In the genomic region with DNA sequence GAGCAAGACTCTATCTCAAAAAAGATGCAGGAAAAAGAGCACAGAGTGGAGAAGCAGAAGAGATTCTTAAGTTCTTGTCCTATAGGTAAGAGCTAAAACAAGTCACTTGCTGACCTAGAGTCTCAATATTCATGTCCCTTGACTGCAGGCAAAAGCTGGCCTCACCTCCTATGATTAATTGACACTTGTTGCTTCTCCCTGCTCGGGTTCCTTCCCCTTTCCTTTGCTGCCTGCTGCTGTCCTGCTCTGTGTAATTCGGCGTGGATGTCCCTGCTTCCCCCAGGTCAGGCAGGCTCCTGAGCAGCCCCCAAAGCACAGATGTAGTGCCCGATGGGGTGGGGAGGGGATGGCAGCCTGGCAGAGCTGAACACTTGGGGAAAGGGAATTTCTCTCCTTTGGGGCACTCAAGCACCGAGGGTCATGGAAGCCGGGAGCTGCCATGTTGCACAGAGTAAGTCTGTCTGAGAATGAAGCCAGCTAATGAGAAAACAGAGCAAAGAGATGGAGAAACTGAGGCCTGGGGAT, we compare ENCODE assay signal across 20 cellular contexts.
A peak's percentile ranks its signal among the peaks of the same experiment; 100 is the strongest.
DNase-seq lines count a peak whose midpoint lies in the region; ATAC-seq and TF ChIP-seq lines count a peak whose summit lies in the region.
"Had no signal": no experiment of that assay in that cellular context is flagged by ENCODE, and none has a peak within 500 bp of the region (broad histone marks: within the 10 kb centered on the region; RNA-seq: fewer than 3 reads in every experiment).

No MANE protein-coding gene starts in this region.

- no peaks in the 10 kb centered on the region for H3K36me3 Mint-ChIP-seq in dendritic cell treated with granulocyte-macrophage colony-stimulating factor and Interleukin-4, amounts not matched to agents 40 ng/mL and 50 ng/mL, for 4 days (ENCODE audit: low read depth)

- ATAC-seq in HG02938 (IDR thresholded peaks at IDR 0.05; ENCODE audit: unreplicated experiment) (no peak), HG02678 (IDR thresholded peaks at IDR 0.05; ENCODE audit: unreplicated experiment) (no peak)

- H3K27ac ChIP-seq in HL-60 (replicated peaks), result peak overlapping the region; percentile 23; the same call in 1 of the 2 replicates
- H3K27ac ChIP-seq: PC-9, RWPE1 had no signal

- peak in 1 of 2 experiments; percentile 66 for DNase-seq in HL-60 (ENCODE audit: low read depth in 1 of 2, low spot score in 1 of 2)
- peak; percentile 18 to 56 for DNase-seq in NOMO-1 (lab: John Stamatoyannopoulos, UW; ENCODE audit: unreplicated experiment in 2 of 2)
- no peak for DNase-seq in activated CD4-positive, alpha-beta T cell treated with anti-CD3 and anti-CD28 coated beads, Interleukin-2, amount 50 U/mL, for 1 hour
- no peak for DNase-seq in superior temporal gyrus (ENCODE audit: extremely low spot score)
- DNase-seq: ACHN; CD4-positive, alpha-beta T cell; HFFc6; MV-4-11; NCI-H1417; NCI-H187; NCI-H2107; NCI-H510A; NCI-H748 treated with DMSO at 0.1 percent for 48 hours; PC-9; T-helper 2 cell had no signal

- no peak overlapping the region for H3K4me3 Mint-ChIP-seq in dendritic cell treated with granulocyte-macrophage colony-stimulating factor and Interleukin-4, amounts not matched to agents 40 ng/mL and 50 ng/mL, for 4 days
- H3K4me3 Mint-ChIP-seq: B cell; CD4-positive, alpha-beta T cell; HFFc6 had no signal

- H3K9me3 Mint-ChIP-seq in dendritic cell treated with granulocyte-macrophage colony-stimulating factor and Interleukin-4, amounts not matched to agents 40 ng/mL and 50 ng/mL, for 4 days, result no peaks in the 10 kb centered on the region
- H3K9me3 Mint-ChIP-seq: CD4-positive, alpha-beta T cell; HFFc6 had no signal

- TF ChIP-seq CTCF in HL-60 (IDR thresholded peaks at IDR 0.05; ENCODE audit: insufficient read depth, low read length), result no peak

- peak overlapping the region; percentile 55 for H3K27ac Mint-ChIP-seq in dendritic cell treated with granulocyte-macrophage colony-stimulating factor and Interleukin-4, amounts not matched to agents 40 ng/mL and 50 ng/mL, for 4 days
- H3K27ac Mint-ChIP-seq: B cell; CD4-positive, alpha-beta T cell; HFFc6 had no signal

- H3K4me1 Mint-ChIP-seq in dendritic cell treated with granulocyte-macrophage colony-stimulating factor and Interleukin-4, amounts not matched to agents 40 ng/mL and 50 ng/mL, for 4 days (ENCODE audit: low read depth), result peaks cover 39% of the 10 kb centered on the region

- H3K27me3 ChIP-seq in HL-60 (ENCODE audit: insufficient read depth, poor library complexity, severe bottlenecking), result no peaks in the 10 kb centered on the region

- H3K27me3 Mint-ChIP-seq in dendritic cell treated with granulocyte-macrophage colony-stimulating factor and Interleukin-4, amounts not matched to agents 40 ng/mL and 50 ng/mL, for 4 days, result peaks cover 18% of the 10 kb centered on the region

- intact Hi-C loops in dendritic cell treated with granulocyte-macrophage colony-stimulating factor and Interleukin-4, amounts not matched to agents 40 ng/mL and 50 ng/mL, for 4 days (cut with micrococcal nuclease), result loop anchor here (5.0 kb wide), 2 partner anchors 64 to 139 kb away; a partner anchor contains a TSS

- no peak overlapping the region for H3K4me3 ChIP-seq in HL-60 (replicated peaks; ENCODE audit: insufficient read depth, low read length)
- H3K4me3 ChIP-seq: PC-9 had no signal

Comparison
In these comparisons a context has a peak if more than half of its experiments do, and no peak if none do; other contexts are left out.
1. DNase-seq: peak in NOMO-1 (2 of 2); none in activated CD4-positive, alpha-beta T cell treated with anti-CD3 and anti-CD28 coated beads, Interleukin-2, amount 50 U/mL, for 1 hour (single experiment) and superior temporal gyrus (single experiment).